ENCODE assay signal across 7 cellular contexts in genomic region chr14:75088566-75089373, GRCh38. TPM values are rescaled to one million over a fixed set of nuclear protein-coding genes. Genes with fewer than 3 reads are reported as not detected.
A peak's percentile ranks its signal among the peaks of the same experiment; 100 is the strongest.
DNase-seq lines count a peak whose midpoint lies in the region; ATAC-seq, FAIRE-seq and TF ChIP-seq lines count a peak whose summit lies in the region.

No MANE protein-coding gene starts in this region.

- WGBS in GM12878 (ENCODE audit: insufficient coverage, insufficient replicate concordance, low lambda C conversion rate, missing lambda C conversion rate), result 79% methylated on average over 7 of the region's 7 CpGs

- TF ChIP-seq CTCF in GM12878 (IDR thresholded peaks at IDR 0.05 in 2 of 3, conservative IDR thresholded peaks at IDR 0.05 in 1 of 3; ENCODE audit: control insufficient read depth in 2 of 3, extremely low read depth in 1 of 3, insufficient read depth in 1 of 3, low read depth in 3 of 3, low read length in 3 of 3), result peak; percentile 64 to 83 (median 68)

- in situ Hi-C loops in GM12878 (cut with MboI), result no loop called here

- BruUV-seq in GM12878 (replicated peaks; lab: Mats Ljungman, UMichigan), result no TSS peak

- H3K27ac ChIP-seq in Karpas-422 (ENCODE audit: low read length), result no peak overlapping the region
- no peak overlapping the region for H3K27ac ChIP-seq in GM12878 (ENCODE audit: control insufficient read depth, insufficient read depth)

- TF ChIP-seq RAD21 in GM12878 (IDR thresholded peaks at IDR 0.05; ENCODE audit: insufficient read depth, low read depth, low read length), result peak; percentile 91

- no peak for TF ChIP-seq EP300 in GM12878 (IDR thresholded peaks at IDR 0.05; ENCODE audit: borderline replicate concordance in 1 of 2, control insufficient read depth in 1 of 2, low read depth in 2 of 2, low read length in 2 of 2)

- H3K9me3 ChIP-seq in Karpas-422 (ENCODE audit: low read length), result no peaks in the 10 kb centered on the region
- H3K9me3 ChIP-seq in GM12878 (replicated peaks; ENCODE audit: control insufficient read depth, insufficient read depth, low read length), result no peaks in the 10 kb centered on the region

- peak; percentile 82 for ATAC-seq in GM12878
- ATAC-seq in GM18858 (IDR thresholded peaks at IDR 0.05; ENCODE audit: unreplicated experiment), result no peak

- CTCF ChIA-PET in GM12878 (lab: Yijun Ruan, JAX), result interaction anchor here (0.6 to 7.2 kb wide), 54 partner anchors 8 to 480 kb away, joined by 3 to 129 read pairs (median 4); partner anchors contain the start of genes ACYP1, MLH3 and PGF

- H2AFZ ChIP-seq in Karpas-422 (ENCODE audit: low read length) (no peak overlapping the region), GM12878 (ENCODE audit: control insufficient read depth, low read depth, low read length) (no peak overlapping the region)

- SMC1A ChIA-PET in GM12878 (lab: Charles Lee; ENCODE audit: uncharacterized antibody, unreplicated experiment), result interaction anchor here (0.7 to 4.6 kb wide), 29 partner anchors 8 to 434 kb away, joined by 3 to 39 read pairs (median 4); partner anchors contain the start of gene EIF2B2

- no peak overlapping the region for H3K4me2 ChIP-seq in Karpas-422 (ENCODE audit: low read depth, low read length, poor library complexity, severe bottlenecking)
- no peak overlapping the region for H3K4me2 ChIP-seq in GM12878 (ENCODE audit: control insufficient read depth, insufficient read depth)

- intact Hi-C loops in GM12878 (cut with micrococcal nuclease; ENCODE audit: unreplicated experiment), result loop anchor here (1.0 kb wide), 3 partner anchors 142 to 227 kb away; no protein-coding TSS in a partner anchor

- H3K79me2 ChIP-seq in Karpas-422 (ENCODE audit: low read length) (no peaks in the 10 kb centered on the region), GM12878 (ENCODE audit: control insufficient read depth, insufficient read depth, low read length) (no peaks in the 10 kb centered on the region)

- no peak for TF ChIP-seq POLR2A in GM12878 (IDR thresholded peaks at IDR 0.05; ENCODE audit: low read depth, low read length)

- H3K36me3 ChIP-seq in Karpas-422 (ENCODE audit: insufficient read depth, low read length) (peaks cover 59% of the 10 kb centered on the region), GM12878 (ENCODE audit: control insufficient read depth in 2 of 2, insufficient read depth in 2 of 2, low read length in 1 of 2) (peaks cover 4 to 20% of the 10 kb centered on the region in 2 experiments)

- no peak overlapping the region for H3K4me3 ChIP-seq in Karpas-422 (ENCODE audit: low read length)
- no peak overlapping the region for H3K4me3 ChIP-seq in GM12878

- no peaks in the 10 kb centered on the region for H3K4me1 ChIP-seq in Karpas-422 (ENCODE audit: low read length)
- H3K4me1 ChIP-seq in GM12878 (ENCODE audit: control insufficient read depth, insufficient read depth, low read length), result no peaks in the 10 kb centered on the region

- DNase-seq in EH (ENCODE audit: low read depth), result peak; percentile 65
- DNase-seq in Karpas-422, result peak; percentile 88
- DNase-seq in RPMI8226, result peak; percentile 43
- DNase-seq in GM12878 (ENCODE audit: low read depth, low spot score), result no peak
- DNase-seq in iPS-NIHi11 (ENCODE audit: low spot score), result peak; percentile 68
- peak; percentile 8 to 37 for DNase-seq in stimulated activated CD4-positive, alpha-beta T cell treated with anti-CD3 and anti-CD28 coated beads, Interleukin-2, amount 100 ng/mL, for 24 hours

- H3K27me3 ChIP-seq in Karpas-422 (ENCODE audit: low read length), result no peaks in the 10 kb centered on the region
- H3K27me3 ChIP-seq in GM12878 (replicated peaks in 1 of 2; ENCODE audit: control insufficient read depth in 2 of 2, insufficient read depth in 2 of 2, low read length in 1 of 2), result no peaks in the 10 kb centered on the region

- H3K9ac ChIP-seq in Karpas-422 (ENCODE audit: low read length), result no peak overlapping the region
- no peak overlapping the region for H3K9ac ChIP-seq in GM12878 (ENCODE audit: control insufficient read depth, insufficient read depth, low read length)

- no peaks in the 10 kb centered on the region for H3K9me2 ChIP-seq in Karpas-422 (replicated peaks; ENCODE audit: insufficient read depth, low read length)

- POLR2A ChIA-PET in GM12878 (lab: Charles Lee), result interaction anchor here (0.6 to 1.0 kb wide), 3 partner anchors 85 to 184 kb away, joined by 3 read pairs; no protein-coding TSS in a partner anchor

- RAD21 ChIA-PET in GM12878 (lab: Charles Lee; ENCODE audit: unreplicated experiment), result interaction anchor here (0.6 to 3.3 kb wide), 25 partner anchors 25 to 480 kb away, joined by 3 to 30 read pairs (median 4); partner anchors contain the start of gene ACYP1

- peak; percentile 64 for FAIRE-seq in GM12878 (lab: Jason Lieb, UNC)

- H4K20me1 ChIP-seq in Karpas-422 (ENCODE audit: insufficient read depth, low read depth, low read length) (no peaks in the 10 kb centered on the region), GM12878 (ENCODE audit: control insufficient read depth, insufficient read depth) (no peaks in the 10 kb centered on the region)

RNA-seq across cellular contexts. Expression of gene ZC2HC1C, which starts 19.3 kb away (rescaled TPM):
- total RNA-seq in Karpas-422 (2014; rRNA removed; shearing (Covaris generic); ENCODE audit: low replicate concordance), result 1.1 and 2.9 TPM in 2 replicates
- 0.56 and 1.1 TPM in 2 replicates for total RNA-seq in GM12878 (2013; cell fraction: nucleolus; rRNA removed)
- 1.8 and 2.2 TPM in 2 replicates for total RNA-seq in GM12878 (2014; rRNA removed)
- total RNA-seq in GM12878 (2014; rRNA removed; fragmentation: Illumina TruSeq; extraction: Trizol), result 1.8 and 2.0 TPM in 2 replicates
- total RNA-seq in GM12878 (2021), result 1.1 and 1.7 TPM in 2 replicates
- polyA plus RNA-seq in GM12878 (2011; ENCODE audit: low read depth), result 1.2 TPM
- 0.71 and 0.92 TPM in 2 replicates for polyA plus RNA-seq in GM12878 (2011; rRNA removed)
- polyA plus RNA-seq in GM12878 (2011; cell fraction: cytosol; rRNA removed), result 0.62 and 0.73 TPM in 2 replicates
- 0.48 and 1.1 TPM in 2 replicates for polyA plus RNA-seq in GM12878 (2011; cell fraction: nucleus; rRNA removed)
- polyA plus RNA-seq in GM12878 (2012), result 1.1 and 1.2 TPM in 2 replicates
- polyA plus RNA-seq in GM12878 (2014; fragmentation: Illumina TruSeq; extraction: Trizol), result 0.90 and 1.2 TPM in 2 replicates
- 1 to 10 TPM; 1.3 to 1.4 TPM for polyA plus RNA-seq in GM12878 (2014; fragmentation: Nextera tagmentation; extraction: Ambion mirVana)
- polyA plus RNA-seq in GM12878 (2014; rRNA removed), result 1.7 and 2.4 TPM in 2 replicates
- 1 to 10 TPM; 2.9 to 3.7 TPM for polyA plus RNA-seq in GM12878 (2016; fragmentation: Nextera tagmentation; extraction: Ambion mirVana)
- polyA minus RNA-seq in GM12878 (2011; rRNA and poly(A)+ RNA removed), result 0.82 TPM in 1 of 2 replicates, not detected in the other
- not detected in 2 replicates for polyA minus RNA-seq in GM12878 (2011; cell fraction: cytosol; rRNA and poly(A)+ RNA removed)
- 0.19 and 0.60 TPM in 2 replicates for polyA minus RNA-seq in GM12878 (2011; cell fraction: nucleus; rRNA and poly(A)+ RNA removed)

RNA-seq across cellular contexts. Expression of gene ACYP1, which starts 24.9 kb away (rescaled TPM):
- 80.3 and 84.2 TPM in 2 replicates for total RNA-seq in Karpas-422 (2014; rRNA removed; shearing (Covaris generic); ENCODE audit: low replicate concordance)
- total RNA-seq in GM12878 (2013; cell fraction: nucleolus; rRNA removed), result 57.4 and 59.3 TPM in 2 replicates
- 25.3 and 26.3 TPM in 2 replicates for total RNA-seq in GM12878 (2014; rRNA removed)
- 25.3 and 30.5 TPM in 2 replicates for total RNA-seq in GM12878 (2014; rRNA removed; fragmentation: Illumina TruSeq; extraction: Trizol)
- total RNA-seq in GM12878 (2021), result 14.9 and 18.2 TPM in 2 replicates
- 21.5 TPM for polyA plus RNA-seq in GM12878 (2011; ENCODE audit: low read depth)
- polyA plus RNA-seq in GM12878 (2011; rRNA removed), result 52.6 and 80.6 TPM in 2 replicates
- 21.8 and 29.4 TPM in 2 replicates for polyA plus RNA-seq in GM12878 (2011; cell fraction: cytosol; rRNA removed)
- 23.1 and 24.5 TPM in 2 replicates for polyA plus RNA-seq in GM12878 (2011; cell fraction: nucleus; rRNA removed)
- 24.7 and 31.1 TPM in 2 replicates for polyA plus RNA-seq in GM12878 (2012)
- polyA plus RNA-seq in GM12878 (2014; fragmentation: Illumina TruSeq; extraction: Trizol), result 28.6 and 31.7 TPM in 2 replicates
- 10 to 100 TPM; 48.5 to 49.4 TPM for polyA plus RNA-seq in GM12878 (2014; fragmentation: Nextera tagmentation; extraction: Ambion mirVana)
- 30.7 and 38.6 TPM in 2 replicates for polyA plus RNA-seq in GM12878 (2014; rRNA removed)
- 10 to 100 TPM; 49.8 TPM for polyA plus RNA-seq in GM12878 (2016; fragmentation: Nextera tagmentation; extraction: Ambion mirVana)
- 10.3 and 12.3 TPM in 2 replicates for polyA minus RNA-seq in GM12878 (2011; rRNA and poly(A)+ RNA removed)
- polyA minus RNA-seq in GM12878 (2011; cell fraction: cytosol; rRNA and poly(A)+ RNA removed), result 7.4 and 9.1 TPM in 2 replicates
- 7.4 and 8.8 TPM in 2 replicates for polyA minus RNA-seq in GM12878 (2011; cell fraction: nucleus; rRNA and poly(A)+ RNA removed)

RNA-seq across cellular contexts. Expression of gene MLH3, which starts 37.5 kb away (rescaled TPM):
- total RNA-seq in Karpas-422 (2014; rRNA removed; shearing (Covaris generic); ENCODE audit: low replicate concordance), result 58.3 and 71.5 TPM in 2 replicates
- 112 and 123 TPM in 2 replicates for total RNA-seq in GM12878 (2013; cell fraction: nucleolus; rRNA removed)
- 17.1 and 24.5 TPM in 2 replicates for total RNA-seq in GM12878 (2014; rRNA removed)
- 29.8 and 31.2 TPM in 2 replicates for total RNA-seq in GM12878 (2014; rRNA removed; fragmentation: Illumina TruSeq; extraction: Trizol)
- total RNA-seq in GM12878 (2021), result 22.4 and 23.8 TPM in 2 replicates
- 10.2 TPM for polyA plus RNA-seq in GM12878 (2011; ENCODE audit: low read depth)
- 26.8 and 34.2 TPM in 2 replicates for polyA plus RNA-seq in GM12878 (2011; rRNA removed)
- 15.2 and 15.6 TPM in 2 replicates for polyA plus RNA-seq in GM12878 (2011; cell fraction: cytosol; rRNA removed)
- polyA plus RNA-seq in GM12878 (2011; cell fraction: nucleus; rRNA removed), result 31.1 and 35.9 TPM in 2 replicates
- polyA plus RNA-seq in GM12878 (2012), result 12.5 and 18.2 TPM in 2 replicates
- polyA plus RNA-seq in GM12878 (2014; fragmentation: Illumina TruSeq; extraction: Trizol), result 21.3 and 31.2 TPM in 2 replicates
- polyA plus RNA-seq in GM12878 (2014; fragmentation: Nextera tagmentation; extraction: Ambion mirVana), result 10 to 100 TPM; 17.9 to 23.4 TPM
- polyA plus RNA-seq in GM12878 (2014; rRNA removed), result 12.6 and 13.0 TPM in 2 replicates
- polyA plus RNA-seq in GM12878 (2016; fragmentation: Nextera tagmentation; extraction: Ambion mirVana), result 10 to 100 TPM; 15.1 to 15.8 TPM
- polyA minus RNA-seq in GM12878 (2011; rRNA and poly(A)+ RNA removed), result 56.0 and 68.4 TPM in 2 replicates
- polyA minus RNA-seq in GM12878 (2011; cell fraction: cytosol; rRNA and poly(A)+ RNA removed), result 7.4 and 8.6 TPM in 2 replicates
- 16.6 and 20.1 TPM in 2 replicates for polyA minus RNA-seq in GM12878 (2011; cell fraction: nucleus; rRNA and poly(A)+ RNA removed)

RNA-seq across cellular contexts. Expression of gene NEK9, which starts 38.1 kb away (rescaled TPM):
- 103 and 179 TPM in 2 replicates for total RNA-seq in Karpas-422 (2014; rRNA removed; shearing (Covaris generic); ENCODE audit: low replicate concordance)
- 102 and 108 TPM in 2 replicates for total RNA-seq in GM12878 (2013; cell fraction: nucleolus; rRNA removed)
- 39.8 and 48.1 TPM in 2 replicates for total RNA-seq in GM12878 (2014; rRNA removed)
- total RNA-seq in GM12878 (2014; rRNA removed; fragmentation: Illumina TruSeq; extraction: Trizol), result 24.7 and 26.9 TPM in 2 replicates
- 78.8 and 83.0 TPM in 2 replicates for total RNA-seq in GM12878 (2021)
- polyA plus RNA-seq in GM12878 (2011; ENCODE audit: low read depth), result 25.6 TPM
- 51.3 and 60.0 TPM in 2 replicates for polyA plus RNA-seq in GM12878 (2011; rRNA removed)
- polyA plus RNA-seq in GM12878 (2011; cell fraction: cytosol; rRNA removed), result 21.7 and 34.4 TPM in 2 replicates
- polyA plus RNA-seq in GM12878 (2011; cell fraction: nucleus; rRNA removed), result 51.1 and 77.0 TPM in 2 replicates
- polyA plus RNA-seq in GM12878 (2012), result 34.2 and 38.4 TPM in 2 replicates
- polyA plus RNA-seq in GM12878 (2014; fragmentation: Illumina TruSeq; extraction: Trizol), result 43.0 and 55.3 TPM in 2 replicates
- polyA plus RNA-seq in GM12878 (2014; fragmentation: Nextera tagmentation; extraction: Ambion mirVana), result 10 to 100 TPM in 1 of 2 experiments, 1 to 10 TPM in 1; 6.0 to 15.7 TPM
- 61.9 and 64.5 TPM in 2 replicates for polyA plus RNA-seq in GM12878 (2014; rRNA removed)
- 10 to 100 TPM; 43.4 to 46.1 TPM for polyA plus RNA-seq in GM12878 (2016; fragmentation: Nextera tagmentation; extraction: Ambion mirVana)
- 41.1 and 51.6 TPM in 2 replicates for polyA minus RNA-seq in GM12878 (2011; rRNA and poly(A)+ RNA removed)
- 17.5 and 17.6 TPM in 2 replicates for polyA minus RNA-seq in GM12878 (2011; cell fraction: cytosol; rRNA and poly(A)+ RNA removed)
- polyA minus RNA-seq in GM12878 (2011; cell fraction: nucleus; rRNA and poly(A)+ RNA removed), result 26.8 and 65.3 TPM in 2 replicates
